ENCODE assay signal across 8 cellular contexts in the genomic region with DNA sequence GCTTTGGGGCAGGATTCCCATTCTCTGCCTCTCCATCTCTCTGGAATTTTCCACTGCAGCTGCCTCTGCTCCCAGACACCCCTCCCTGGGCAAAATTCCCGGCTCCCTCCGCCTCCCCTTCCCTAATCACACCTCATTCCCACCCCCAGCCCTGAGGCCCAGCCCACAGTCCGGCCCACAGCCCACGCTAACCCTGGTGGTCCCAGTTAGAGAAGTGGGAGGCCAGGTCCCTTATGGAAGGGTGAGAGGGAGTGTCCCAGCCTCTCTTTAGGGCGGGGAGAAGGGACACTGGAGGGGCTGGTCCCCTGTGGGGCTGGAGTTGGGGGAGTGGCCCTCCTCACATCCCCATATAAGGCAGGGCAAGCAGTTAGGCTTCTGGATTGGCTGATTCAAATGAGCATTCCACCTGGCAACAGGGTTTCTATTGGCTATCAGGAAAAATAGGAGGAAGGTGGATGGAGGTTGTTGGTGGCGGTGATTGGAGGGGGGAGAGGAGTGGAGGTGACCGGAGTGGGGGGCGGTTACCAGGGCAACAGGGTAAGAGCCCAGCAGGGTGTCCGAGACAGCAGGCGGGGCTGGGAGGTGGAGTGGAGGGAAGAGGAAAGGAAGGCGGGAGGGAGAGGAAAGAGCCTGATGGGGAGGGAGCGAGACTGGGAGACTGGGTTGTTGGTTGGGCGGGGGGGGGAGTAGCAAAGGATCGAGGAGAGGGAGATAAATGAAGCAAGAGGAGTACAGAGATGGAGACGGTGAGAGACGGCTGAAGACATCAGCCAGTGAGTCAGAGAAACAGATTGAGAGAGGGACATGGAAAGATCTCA. TPM values are rescaled to one million over a fixed set of nuclear protein-coding genes. Genes with fewer than 3 reads are reported as not detected.
DNase-seq lines count a peak whose midpoint lies in the region; ATAC-seq, FAIRE-seq and TF ChIP-seq lines count a peak whose summit lies in the region.

No MANE protein-coding gene starts in this region.

- peak overlapping the region; percentile 45 for H3K27ac ChIP-seq in SJSA1
- H3K27ac ChIP-seq in mammary epithelial cell (ENCODE audit: insufficient read depth, low read depth, low read length): peak overlapping the region; percentile 54

- H4K20me1 ChIP-seq in mammary epithelial cell (ENCODE audit: insufficient read depth, low read length): no peaks in the 10 kb centered on the region

- dilution Hi-C loops in mammary epithelial cell (cut with HindIII; ENCODE audit: low sequenced_read_pairs): no loop called here

- peak overlapping the region; percentile 90 for H2AFZ ChIP-seq in mammary epithelial cell (ENCODE audit: low read depth, low read length)

- in situ Hi-C loops in mammary epithelial cell (cut with MboI; ENCODE audit: low sequenced_read_pairs in 2 of 2): no loop called here

- H3K27me3 ChIP-seq in SJSA1 (replicated peaks): no peaks in the 10 kb centered on the region
- no peaks in the 10 kb centered on the region for H3K27me3 ChIP-seq in mammary epithelial cell (ENCODE audit: insufficient read depth, low read length)
- peaks cover 5% of the 10 kb centered on the region for H3K27me3 ChIP-seq in iPS-15b (ENCODE audit: control insufficient read depth, insufficient read depth, low read length)

- FAIRE-seq in GM12891 (lab: Jason Lieb, UNC): peak; percentile 97

- H3K36me3 ChIP-seq in SJSA1: peaks cover 7% of the 10 kb centered on the region
- H3K36me3 ChIP-seq in mammary epithelial cell (ENCODE audit: insufficient read depth, low read length): no peaks in the 10 kb centered on the region
- no peaks in the 10 kb centered on the region for H3K36me3 ChIP-seq in iPS-15b (ENCODE audit: control insufficient read depth, insufficient read depth, low read length)

- 0% methylated on average over 6 of the region's 16 CpGs for WGBS in mammary epithelial cell (ENCODE audit: low coverage, missing lambda C conversion rate)

- CTCF ChIA-PET in mammary epithelial cell (lab: Charles Lee; ENCODE audit: low non-redundant PET): interaction anchor here (0.7 kb wide), 1 partner anchor 201 kb away, joined by 3 read pairs; no protein-coding TSS in a partner anchor

- TF ChIP-seq CTCF in mammary epithelial cell (conservative IDR thresholded peaks at IDR 0.05 in 1 of 2, IDR thresholded peaks at IDR 0.05 in 1 of 2; ENCODE audit: extremely low read depth in 1 of 2, insufficient read depth in 1 of 2, low read depth in 1 of 2, low read length in 2 of 2) (no peak), retinal pigment epithelial cell (conservative IDR thresholded peaks at IDR 0.05; ENCODE audit: low read depth, low read length) (no peak)

- ATAC-seq in HG02642 (IDR thresholded peaks at IDR 0.05; ENCODE audit: poor library complexity, unreplicated experiment): peak; percentile 77

- H3K9ac ChIP-seq in mammary epithelial cell (ENCODE audit: insufficient read depth, low read length): peak overlapping the region; percentile 16
- H3K9ac ChIP-seq in iPS-15b (ENCODE audit: low read depth, low read length): no peak overlapping the region

- DNase-seq in A172 (ENCODE audit: low spot score) (peak; percentile 98), GM12891 (ENCODE audit: insufficient read length, low spot score) (peak; percentile 90), NCI-H1048 (lab: John Stamatoyannopoulos, UW) (peak; percentile 96), SJSA1 (ENCODE audit: low read depth in 1 of 2, low spot score in 2 of 2) (peak; percentile 99 to 100), mammary epithelial cell (peak; percentile 95), retinal pigment epithelial cell (ENCODE audit: low read depth) (peak; percentile 95)

- H3K9me3 ChIP-seq in SJSA1 (replicated peaks) (no peaks in the 10 kb centered on the region), mammary epithelial cell (replicated peaks; ENCODE audit: insufficient read depth, low read length) (no peaks in the 10 kb centered on the region), iPS-15b (ENCODE audit: control insufficient read depth, insufficient read depth, low read length) (no peaks in the 10 kb centered on the region)

- peaks cover 47% of the 10 kb centered on the region for H3K4me1 ChIP-seq in SJSA1 (replicated peaks)
- H3K4me1 ChIP-seq in mammary epithelial cell (ENCODE audit: insufficient read depth, low read length): peaks cover 33% of the 10 kb centered on the region
- H3K4me1 ChIP-seq in iPS-15b (ENCODE audit: control insufficient read depth, insufficient read depth, low read length): peaks cover 19% of the 10 kb centered on the region

- intact Hi-C loops in mammary epithelial cell (cut with micrococcal nuclease): no loop called here

- BruUV-seq in mammary epithelial cell (replicated peaks; lab: Mats Ljungman, UMichigan): no TSS peak

- H3K4me3 ChIP-seq in SJSA1 (no peak overlapping the region), mammary epithelial cell (replicated peaks in 1 of 3; ENCODE audit: insufficient read depth in 1 of 3, low read depth in 2 of 3, low read length in 3 of 3) (peak overlapping the region in 1 of 3 experiments; percentile 36), iPS-15b (ENCODE audit: low read depth, low read length) (peak overlapping the region; percentile 66), retinal pigment epithelial cell (ENCODE audit: low read length) (peak overlapping the region; percentile 27)

- H3K79me2 ChIP-seq in mammary epithelial cell (ENCODE audit: insufficient read depth, low read length): peaks cover 29% of the 10 kb centered on the region

- TF ChIP-seq POLR2A in GM12891 (IDR thresholded peaks at IDR 0.05; ENCODE audit: low read depth, low read length): no peak

- H3K4me2 ChIP-seq in mammary epithelial cell (ENCODE audit: insufficient read depth, low read depth, low read length): peak overlapping the region; percentile 89

TF ChIP-seq in GM12891, 5 proteins besides CTCF, POLR2A, EP300 and RAD21:
- TF ChIP-seq TAF1 (IDR thresholded peaks at IDR 0.05; ENCODE audit: low read depth, low read length) (no peak), POU2F2 (IDR thresholded peaks at IDR 0.05; ENCODE audit: low read depth, low read length) (peak; percentile 64; the same call in 1 of the 2 replicates)

RNA-seq across cellular contexts. Expression of a gene that starts 1.9 kb away (rescaled TPM):
- total RNA-seq in A172 (2014; rRNA removed; shearing (Covaris generic)): 86.8 and 166 TPM in 2 replicates
- 58.6 TPM for polyA plus RNA-seq in GM12891 (2012; ENCODE audit: low read depth, missing spikeins)
- 243 and 442 TPM in 2 replicates for total RNA-seq in SJSA1 (2014; rRNA removed; shearing (Covaris generic))
- 100 to 1,000 TPM in 1 of 2 donors, 10 to 100 TPM in 1; 56.5 to 365 TPM for total RNA-seq in mammary epithelial cell
- 199 TPM for polyA plus RNA-seq in mammary epithelial cell
- polyA minus RNA-seq in mammary epithelial cell: 356 TPM

RNA-seq across cellular contexts. Expression of a gene that starts 8.1 kb away (rescaled TPM):
- not detected in 2 replicates for total RNA-seq in A172 (2014; rRNA removed; shearing (Covaris generic))
- polyA plus RNA-seq in GM12891 (2012; ENCODE audit: low read depth, missing spikeins): 1.4 TPM
- 0.13 and 0.47 TPM in 2 replicates for total RNA-seq in SJSA1 (2014; rRNA removed; shearing (Covaris generic))
- 1 to 10 TPM in 1 of 2 donors, under 1 TPM in 1; 0.67 to 1.3 TPM for total RNA-seq in mammary epithelial cell
- 0.33 TPM for polyA plus RNA-seq in mammary epithelial cell
- not detected for polyA minus RNA-seq in mammary epithelial cell

RNA-seq across cellular contexts. Expression of a gene that starts 11.3 kb away (rescaled TPM):
- total RNA-seq in A172 (2014; rRNA removed; shearing (Covaris generic)): 168 and 187 TPM in 2 replicates
- 112 TPM for polyA plus RNA-seq in GM12891 (2012; ENCODE audit: low read depth, missing spikeins)
- total RNA-seq in SJSA1 (2014; rRNA removed; shearing (Covaris generic)): 171 and 243 TPM in 2 replicates
- 100 to 1,000 TPM; 233 to 294 TPM for total RNA-seq in mammary epithelial cell
- 425 TPM for polyA plus RNA-seq in mammary epithelial cell
- 387 TPM for polyA minus RNA-seq in mammary epithelial cell

RNA-seq across cellular contexts. Expression of a gene that starts 25.1 kb away (rescaled TPM):
- total RNA-seq in A172 (2014; rRNA removed; shearing (Covaris generic)): not detected in 2 replicates
- 15.3 TPM for polyA plus RNA-seq in GM12891 (2012; ENCODE audit: low read depth, missing spikeins)
- not detected in 2 replicates for total RNA-seq in SJSA1 (2014; rRNA removed; shearing (Covaris generic))
- total RNA-seq in mammary epithelial cell: 1 to 10 TPM in 1 of 2 donors, under 1 TPM in 1; 0.17 to 1.8 TPM
- 0.60 TPM for polyA plus RNA-seq in mammary epithelial cell
- polyA minus RNA-seq in mammary epithelial cell: not detected

RNA-seq across cellular contexts. Expression of a gene that starts 40.4 kb away (rescaled TPM):
- 40.7 and 45.7 TPM in 2 replicates for total RNA-seq in A172 (2014; rRNA removed; shearing (Covaris generic))
- 36.6 TPM for polyA plus RNA-seq in GM12891 (2012; ENCODE audit: low read depth, missing spikeins)
- 80.2 and 82.4 TPM in 2 replicates for total RNA-seq in SJSA1 (2014; rRNA removed; shearing (Covaris generic))
- total RNA-seq in mammary epithelial cell: 10 to 100 TPM; 54.2 to 57.2 TPM
- 96.9 TPM for polyA plus RNA-seq in mammary epithelial cell
- 48.0 TPM for polyA minus RNA-seq in mammary epithelial cell
